1 cellular context compared by ENCODE assay signal in genomic region chr15:39922450-39923092, GRCh38.
TF ChIP-seq lines count a peak whose summit lies in the region.

No MANE protein-coding gene starts in this region.

TF ChIP-seq in H1, 55 proteins besides CTCF, POLR2A, EP300 and RAD21 (continued from another document):
- TF ChIP-seq RBBP5 (IDR thresholded peaks at IDR 0.05; ENCODE audit: borderline replicate concordance, low read depth, low read length) (no peak), BCL11A (IDR thresholded peaks at IDR 0.05; ENCODE audit: low read depth in 2 of 2, low read length in 2 of 2) (no peak), EGR1 (IDR thresholded peaks at IDR 0.05; ENCODE audit: borderline replicate concordance, low read depth, low read length) (no peak)
